1 cellular context compared by ENCODE assay signal in the genomic region with DNA sequence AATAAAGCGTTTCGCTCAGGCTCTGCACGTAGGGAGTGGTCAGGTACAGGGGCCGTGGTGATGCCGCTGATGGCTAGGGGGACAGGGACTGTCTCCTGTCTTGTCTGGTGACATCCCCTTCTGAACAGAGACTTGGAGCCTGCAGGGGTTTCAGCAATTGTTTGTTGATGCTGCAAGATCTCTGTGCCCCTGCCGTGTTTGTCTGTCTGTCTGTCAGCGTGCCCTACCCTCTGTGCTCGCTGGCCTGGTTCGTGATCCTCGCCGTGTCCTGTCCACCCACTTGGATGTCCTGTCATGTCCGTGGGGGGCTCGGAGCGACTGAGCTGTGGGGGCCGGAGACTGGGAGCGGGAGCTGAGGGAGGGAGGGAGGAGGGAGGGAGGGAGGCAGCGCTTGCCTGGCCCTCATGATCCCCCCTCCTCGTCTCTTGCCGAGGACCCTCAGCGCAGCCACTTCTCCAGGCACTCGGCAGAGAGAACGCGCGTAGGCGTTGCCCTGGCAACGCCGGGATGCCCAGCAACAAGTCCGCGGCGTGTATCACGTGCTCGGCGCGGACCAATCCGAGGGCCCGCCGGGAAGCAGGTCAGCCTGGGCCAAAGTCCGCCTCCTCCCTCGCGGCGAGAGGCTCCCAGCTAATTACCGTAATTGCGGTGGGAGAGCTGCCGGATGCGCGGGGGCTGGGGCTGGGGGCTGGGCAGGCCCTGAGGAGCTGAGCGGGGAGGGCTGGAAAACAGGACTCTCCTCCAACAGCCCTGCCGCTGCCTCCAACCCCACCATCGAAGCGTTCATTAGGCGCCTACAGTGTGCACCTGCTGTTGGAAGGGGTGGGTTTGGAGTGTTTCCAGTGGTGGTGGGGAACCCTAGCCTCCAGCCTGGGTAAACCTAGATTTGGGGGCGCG.
TF ChIP-seq lines count a peak whose summit lies in the region.

No MANE protein-coding gene starts in this region.

TF ChIP-seq in HepG2, 621 proteins besides CTCF, POLR2A, EP300 and RAD21 (continued from another document and continues in another):
- TF ChIP-seq TRIM24 (CRISPR knock-in tag; IDR thresholded peaks at IDR 0.05) (no peak), SOX6 (IDR thresholded peaks at IDR 0.05) (no peak), SOX6 (CRISPR knock-in tag; IDR thresholded peaks at IDR 0.05) (no peak; the same call in none of the 2 replicates), MBD4 (IDR thresholded peaks at IDR 0.05; ENCODE audit: borderline replicate concordance, low read length) (no peak), ZNF546 (CRISPR knock-in tag; conservative IDR thresholded peaks at IDR 0.05) (0 out of 2 replicates have a peak, but pooled peaks have one; percentile 12), ZNF75D (CRISPR knock-in tag; IDR thresholded peaks at IDR 0.05; ENCODE audit: borderline replicate concordance) (no peak), KAT8 (CRISPR knock-in tag; IDR thresholded peaks at IDR 0.05) (peak; percentile 54; the same call in 1 of the 2 replicates), ZNF557 (CRISPR knock-in tag; IDR thresholded peaks at IDR 0.05) (no peak), MTA1 (CRISPR knock-in tag; IDR thresholded peaks at IDR 0.05; ENCODE audit: borderline replicate concordance) (peak; percentile 72; the same call in 1 of the 2 replicates), SOX13 (IDR thresholded peaks at IDR 0.05) (no peak), SOX13 (CRISPR knock-in tag; conservative IDR thresholded peaks at IDR 0.05 in 1 of 2, IDR thresholded peaks at IDR 0.05 in 1 of 2) (peak in 1 of 2 experiments; percentile 35; a peak in 1 of 4 replicates), ASH2L (IDR thresholded peaks at IDR 0.05; ENCODE audit: insufficient read length, low read depth, low read length) (peak; percentile 61), RARG (CRISPR knock-in tag; IDR thresholded peaks at IDR 0.05; ENCODE audit: low read depth) (no peak), KDM6A (CRISPR knock-in tag; IDR thresholded peaks at IDR 0.05; ENCODE audit: low read depth) (peak; percentile 93), EEA1 (CRISPR knock-in tag; IDR thresholded peaks at IDR 0.05; ENCODE audit: borderline replicate concordance) (no peak), ZNF598 (CRISPR knock-in tag; IDR thresholded peaks at IDR 0.05; ENCODE audit: borderline replicate concordance) (0 out of 2 replicates have a peak, but pooled peaks have one; percentile 33), RFX3 (CRISPR knock-in tag; IDR thresholded peaks at IDR 0.05) (peak; percentile 97), GABPB1 (CRISPR knock-in tag; IDR thresholded peaks at IDR 0.05) (peak; percentile 86), ZNF317 (CRISPR knock-in tag; IDR thresholded peaks at IDR 0.05) (no peak), ZNF224 (CRISPR knock-in tag; IDR thresholded peaks at IDR 0.05) (no peak)
- TF ChIP-seq, protein P1, sequence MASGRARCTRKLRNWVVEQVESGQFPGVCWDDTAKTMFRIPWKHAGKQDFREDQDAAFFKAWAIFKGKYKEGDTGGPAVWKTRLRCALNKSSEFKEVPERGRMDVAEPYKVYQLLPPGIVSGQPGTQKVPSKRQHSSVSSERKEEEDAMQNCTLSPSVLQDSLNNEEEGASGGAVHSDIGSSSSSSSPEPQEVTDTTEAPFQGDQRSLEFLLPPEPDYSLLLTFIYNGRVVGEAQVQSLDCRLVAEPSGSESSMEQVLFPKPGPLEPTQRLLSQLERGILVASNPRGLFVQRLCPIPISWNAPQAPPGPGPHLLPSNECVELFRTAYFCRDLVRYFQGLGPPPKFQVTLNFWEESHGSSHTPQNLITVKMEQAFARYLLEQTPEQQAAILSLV (CRISPR knock-in tag; IDR thresholded peaks at IDR 0.05; ENCODE audit: borderline replicate concordance) = peak; percentile 44; the same call in 1 of the 2 replicates
- TF ChIP-seq, protein P2, sequence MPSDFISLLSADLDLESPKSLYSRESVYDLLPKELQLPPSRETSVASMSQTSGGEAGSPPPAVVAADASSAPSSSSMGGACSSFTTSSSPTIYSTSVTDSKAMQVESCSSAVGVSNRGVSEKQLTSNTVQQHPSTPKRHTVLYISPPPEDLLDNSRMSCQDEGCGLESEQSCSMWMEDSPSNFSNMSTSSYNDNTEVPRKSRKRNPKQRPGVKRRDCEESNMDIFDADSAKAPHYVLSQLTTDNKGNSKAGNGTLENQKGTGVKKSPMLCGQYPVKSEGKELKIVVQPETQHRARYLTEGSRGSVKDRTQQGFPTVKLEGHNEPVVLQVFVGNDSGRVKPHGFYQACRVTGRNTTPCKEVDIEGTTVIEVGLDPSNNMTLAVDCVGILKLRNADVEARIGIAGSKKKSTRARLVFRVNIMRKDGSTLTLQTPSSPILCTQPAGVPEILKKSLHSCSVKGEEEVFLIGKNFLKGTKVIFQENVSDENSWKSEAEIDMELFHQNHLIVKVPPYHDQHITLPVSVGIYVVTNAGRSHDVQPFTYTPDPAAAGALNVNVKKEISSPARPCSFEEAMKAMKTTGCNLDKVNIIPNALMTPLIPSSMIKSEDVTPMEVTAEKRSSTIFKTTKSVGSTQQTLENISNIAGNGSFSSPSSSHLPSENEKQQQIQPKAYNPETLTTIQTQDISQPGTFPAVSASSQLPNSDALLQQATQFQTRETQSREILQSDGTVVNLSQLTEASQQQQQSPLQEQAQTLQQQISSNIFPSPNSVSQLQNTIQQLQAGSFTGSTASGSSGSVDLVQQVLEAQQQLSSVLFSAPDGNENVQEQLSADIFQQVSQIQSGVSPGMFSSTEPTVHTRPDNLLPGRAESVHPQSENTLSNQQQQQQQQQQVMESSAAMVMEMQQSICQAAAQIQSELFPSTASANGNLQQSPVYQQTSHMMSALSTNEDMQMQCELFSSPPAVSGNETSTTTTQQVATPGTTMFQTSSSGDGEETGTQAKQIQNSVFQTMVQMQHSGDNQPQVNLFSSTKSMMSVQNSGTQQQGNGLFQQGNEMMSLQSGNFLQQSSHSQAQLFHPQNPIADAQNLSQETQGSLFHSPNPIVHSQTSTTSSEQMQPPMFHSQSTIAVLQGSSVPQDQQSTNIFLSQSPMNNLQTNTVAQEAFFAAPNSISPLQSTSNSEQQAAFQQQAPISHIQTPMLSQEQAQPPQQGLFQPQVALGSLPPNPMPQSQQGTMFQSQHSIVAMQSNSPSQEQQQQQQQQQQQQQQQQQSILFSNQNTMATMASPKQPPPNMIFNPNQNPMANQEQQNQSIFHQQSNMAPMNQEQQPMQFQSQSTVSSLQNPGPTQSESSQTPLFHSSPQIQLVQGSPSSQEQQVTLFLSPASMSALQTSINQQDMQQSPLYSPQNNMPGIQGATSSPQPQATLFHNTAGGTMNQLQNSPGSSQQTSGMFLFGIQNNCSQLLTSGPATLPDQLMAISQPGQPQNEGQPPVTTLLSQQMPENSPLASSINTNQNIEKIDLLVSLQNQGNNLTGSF (CRISPR knock-in tag; IDR thresholded peaks at IDR 0.05) = no peak
- TF ChIP-seq, protein P3, sequence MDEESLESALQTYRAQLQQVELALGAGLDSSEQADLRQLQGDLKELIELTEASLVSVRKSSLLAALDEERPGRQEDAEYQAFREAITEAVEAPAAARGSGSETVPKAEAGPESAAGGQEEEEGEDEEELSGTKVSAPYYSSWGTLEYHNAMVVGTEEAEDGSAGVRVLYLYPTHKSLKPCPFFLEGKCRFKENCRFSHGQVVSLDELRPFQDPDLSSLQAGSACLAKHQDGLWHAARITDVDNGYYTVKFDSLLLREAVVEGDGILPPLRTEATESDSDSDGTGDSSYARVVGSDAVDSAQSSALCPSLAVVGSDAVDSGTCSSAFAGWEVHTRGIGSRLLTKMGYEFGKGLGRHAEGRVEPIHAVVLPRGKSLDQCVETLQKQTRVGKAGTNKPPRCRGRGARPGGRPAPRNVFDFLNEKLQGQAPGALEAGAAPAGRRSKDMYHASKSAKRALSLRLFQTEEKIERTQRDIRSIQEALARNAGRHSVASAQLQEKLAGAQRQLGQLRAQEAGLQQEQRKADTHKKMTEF (CRISPR knock-in tag; IDR thresholded peaks at IDR 0.05) = peak; percentile 77
- TF ChIP-seq, protein P4, sequence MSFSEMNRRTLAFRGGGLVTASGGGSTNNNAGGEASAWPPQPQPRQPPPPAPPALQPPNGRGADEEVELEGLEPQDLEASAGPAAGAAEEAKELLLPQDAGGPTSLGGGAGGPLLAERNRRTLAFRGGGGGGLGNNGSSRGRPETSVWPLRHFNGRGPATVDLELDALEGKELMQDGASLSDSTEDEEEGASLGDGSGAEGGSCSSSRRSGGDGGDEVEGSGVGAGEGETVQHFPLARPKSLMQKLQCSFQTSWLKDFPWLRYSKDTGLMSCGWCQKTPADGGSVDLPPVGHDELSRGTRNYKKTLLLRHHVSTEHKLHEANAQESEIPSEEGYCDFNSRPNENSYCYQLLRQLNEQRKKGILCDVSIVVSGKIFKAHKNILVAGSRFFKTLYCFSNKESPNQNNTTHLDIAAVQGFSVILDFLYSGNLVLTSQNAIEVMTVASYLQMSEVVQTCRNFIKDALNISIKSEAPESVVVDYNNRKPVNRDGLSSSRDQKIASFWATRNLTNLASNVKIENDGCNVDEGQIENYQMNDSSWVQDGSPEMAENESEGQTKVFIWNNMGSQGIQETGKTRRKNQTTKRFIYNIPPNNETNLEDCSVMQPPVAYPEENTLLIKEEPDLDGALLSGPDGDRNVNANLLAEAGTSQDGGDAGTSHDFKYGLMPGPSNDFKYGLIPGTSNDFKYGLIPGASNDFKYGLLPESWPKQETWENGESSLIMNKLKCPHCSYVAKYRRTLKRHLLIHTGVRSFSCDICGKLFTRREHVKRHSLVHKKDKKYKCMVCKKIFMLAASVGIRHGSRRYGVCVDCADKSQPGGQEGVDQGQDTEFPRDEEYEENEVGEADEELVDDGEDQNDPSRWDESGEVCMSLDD (CRISPR knock-in tag; IDR thresholded peaks at IDR 0.05; ENCODE audit: borderline replicate concordance) = no peak
- TF ChIP-seq, protein P5, sequence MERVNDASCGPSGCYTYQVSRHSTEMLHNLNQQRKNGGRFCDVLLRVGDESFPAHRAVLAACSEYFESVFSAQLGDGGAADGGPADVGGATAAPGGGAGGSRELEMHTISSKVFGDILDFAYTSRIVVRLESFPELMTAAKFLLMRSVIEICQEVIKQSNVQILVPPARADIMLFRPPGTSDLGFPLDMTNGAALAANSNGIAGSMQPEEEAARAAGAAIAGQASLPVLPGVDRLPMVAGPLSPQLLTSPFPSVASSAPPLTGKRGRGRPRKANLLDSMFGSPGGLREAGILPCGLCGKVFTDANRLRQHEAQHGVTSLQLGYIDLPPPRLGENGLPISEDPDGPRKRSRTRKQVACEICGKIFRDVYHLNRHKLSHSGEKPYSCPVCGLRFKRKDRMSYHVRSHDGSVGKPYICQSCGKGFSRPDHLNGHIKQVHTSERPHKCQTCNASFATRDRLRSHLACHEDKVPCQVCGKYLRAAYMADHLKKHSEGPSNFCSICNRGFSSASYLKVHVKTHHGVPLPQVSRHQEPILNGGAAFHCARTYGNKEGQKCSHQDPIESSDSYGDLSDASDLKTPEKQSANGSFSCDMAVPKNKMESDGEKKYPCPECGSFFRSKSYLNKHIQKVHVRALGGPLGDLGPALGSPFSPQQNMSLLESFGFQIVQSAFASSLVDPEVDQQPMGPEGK (CRISPR knock-in tag; IDR thresholded peaks at IDR 0.05) = peak; percentile 95
- TF ChIP-seq, protein P6, sequence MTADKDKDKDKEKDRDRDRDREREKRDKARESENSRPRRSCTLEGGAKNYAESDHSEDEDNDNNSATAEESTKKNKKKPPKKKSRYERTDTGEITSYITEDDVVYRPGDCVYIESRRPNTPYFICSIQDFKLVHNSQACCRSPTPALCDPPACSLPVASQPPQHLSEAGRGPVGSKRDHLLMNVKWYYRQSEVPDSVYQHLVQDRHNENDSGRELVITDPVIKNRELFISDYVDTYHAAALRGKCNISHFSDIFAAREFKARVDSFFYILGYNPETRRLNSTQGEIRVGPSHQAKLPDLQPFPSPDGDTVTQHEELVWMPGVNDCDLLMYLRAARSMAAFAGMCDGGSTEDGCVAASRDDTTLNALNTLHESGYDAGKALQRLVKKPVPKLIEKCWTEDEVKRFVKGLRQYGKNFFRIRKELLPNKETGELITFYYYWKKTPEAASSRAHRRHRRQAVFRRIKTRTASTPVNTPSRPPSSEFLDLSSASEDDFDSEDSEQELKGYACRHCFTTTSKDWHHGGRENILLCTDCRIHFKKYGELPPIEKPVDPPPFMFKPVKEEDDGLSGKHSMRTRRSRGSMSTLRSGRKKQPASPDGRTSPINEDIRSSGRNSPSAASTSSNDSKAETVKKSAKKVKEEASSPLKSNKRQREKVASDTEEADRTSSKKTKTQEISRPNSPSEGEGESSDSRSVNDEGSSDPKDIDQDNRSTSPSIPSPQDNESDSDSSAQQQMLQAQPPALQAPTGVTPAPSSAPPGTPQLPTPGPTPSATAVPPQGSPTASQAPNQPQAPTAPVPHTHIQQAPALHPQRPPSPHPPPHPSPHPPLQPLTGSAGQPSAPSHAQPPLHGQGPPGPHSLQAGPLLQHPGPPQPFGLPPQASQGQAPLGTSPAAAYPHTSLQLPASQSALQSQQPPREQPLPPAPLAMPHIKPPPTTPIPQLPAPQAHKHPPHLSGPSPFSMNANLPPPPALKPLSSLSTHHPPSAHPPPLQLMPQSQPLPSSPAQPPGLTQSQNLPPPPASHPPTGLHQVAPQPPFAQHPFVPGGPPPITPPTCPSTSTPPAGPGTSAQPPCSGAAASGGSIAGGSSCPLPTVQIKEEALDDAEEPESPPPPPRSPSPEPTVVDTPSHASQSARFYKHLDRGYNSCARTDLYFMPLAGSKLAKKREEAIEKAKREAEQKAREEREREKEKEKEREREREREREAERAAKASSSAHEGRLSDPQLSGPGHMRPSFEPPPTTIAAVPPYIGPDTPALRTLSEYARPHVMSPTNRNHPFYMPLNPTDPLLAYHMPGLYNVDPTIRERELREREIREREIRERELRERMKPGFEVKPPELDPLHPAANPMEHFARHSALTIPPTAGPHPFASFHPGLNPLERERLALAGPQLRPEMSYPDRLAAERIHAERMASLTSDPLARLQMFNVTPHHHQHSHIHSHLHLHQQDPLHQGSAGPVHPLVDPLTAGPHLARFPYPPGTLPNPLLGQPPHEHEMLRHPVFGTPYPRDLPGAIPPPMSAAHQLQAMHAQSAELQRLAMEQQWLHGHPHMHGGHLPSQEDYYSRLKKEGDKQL (CRISPR knock-in tag; IDR thresholded peaks at IDR 0.05; ENCODE audit: low read depth) = peak; percentile 13; the same call in 1 of the 2 replicates
- TF ChIP-seq, protein P7, sequence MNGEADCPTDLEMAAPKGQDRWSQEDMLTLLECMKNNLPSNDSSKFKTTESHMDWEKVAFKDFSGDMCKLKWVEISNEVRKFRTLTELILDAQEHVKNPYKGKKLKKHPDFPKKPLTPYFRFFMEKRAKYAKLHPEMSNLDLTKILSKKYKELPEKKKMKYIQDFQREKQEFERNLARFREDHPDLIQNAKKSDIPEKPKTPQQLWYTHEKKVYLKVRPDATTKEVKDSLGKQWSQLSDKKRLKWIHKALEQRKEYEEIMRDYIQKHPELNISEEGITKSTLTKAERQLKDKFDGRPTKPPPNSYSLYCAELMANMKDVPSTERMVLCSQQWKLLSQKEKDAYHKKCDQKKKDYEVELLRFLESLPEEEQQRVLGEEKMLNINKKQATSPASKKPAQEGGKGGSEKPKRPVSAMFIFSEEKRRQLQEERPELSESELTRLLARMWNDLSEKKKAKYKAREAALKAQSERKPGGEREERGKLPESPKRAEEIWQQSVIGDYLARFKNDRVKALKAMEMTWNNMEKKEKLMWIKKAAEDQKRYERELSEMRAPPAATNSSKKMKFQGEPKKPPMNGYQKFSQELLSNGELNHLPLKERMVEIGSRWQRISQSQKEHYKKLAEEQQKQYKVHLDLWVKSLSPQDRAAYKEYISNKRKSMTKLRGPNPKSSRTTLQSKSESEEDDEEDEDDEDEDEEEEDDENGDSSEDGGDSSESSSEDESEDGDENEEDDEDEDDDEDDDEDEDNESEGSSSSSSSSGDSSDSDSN (CRISPR knock-in tag; IDR thresholded peaks at IDR 0.05) = peak; percentile 39; the same call in 1 of the 2 replicates
- TF ChIP-seq, protein P8, sequence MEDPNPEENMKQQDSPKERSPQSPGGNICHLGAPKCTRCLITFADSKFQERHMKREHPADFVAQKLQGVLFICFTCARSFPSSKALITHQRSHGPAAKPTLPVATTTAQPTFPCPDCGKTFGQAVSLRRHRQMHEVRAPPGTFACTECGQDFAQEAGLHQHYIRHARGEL (CRISPR knock-in tag; IDR thresholded peaks at IDR 0.05) = no peak; the same call in 1 of the 2 replicates
